In the genomic region with DNA sequence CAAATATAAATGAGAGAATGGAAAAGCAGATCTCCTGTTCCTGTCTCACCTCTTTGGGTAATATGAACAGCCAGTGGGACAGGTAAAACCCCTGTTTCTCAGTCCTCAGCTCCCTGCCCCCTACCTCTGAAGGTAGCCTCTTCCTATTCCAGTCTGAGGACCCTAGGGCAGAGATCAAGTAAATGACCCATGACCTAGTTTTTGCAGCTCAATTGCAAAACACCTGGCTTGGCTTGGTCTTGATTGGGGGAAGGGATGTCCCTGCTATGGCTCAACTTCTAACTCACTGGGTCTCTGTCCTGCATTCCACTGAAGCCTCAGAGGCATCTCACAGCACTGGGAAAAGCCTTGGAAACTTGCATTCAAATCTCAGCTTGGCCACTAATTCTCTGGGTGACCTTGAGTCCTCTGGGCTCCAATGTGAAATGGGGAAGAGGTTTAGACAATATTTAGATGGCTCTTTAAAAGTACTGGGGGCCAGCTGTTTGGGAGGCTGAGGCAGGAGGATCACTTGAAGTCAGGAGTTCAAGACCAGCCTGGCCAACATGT, we compare ENCODE assay signal across 1 cellular context.
TF ChIP-seq lines count a peak whose summit lies in the region.

No MANE protein-coding gene starts in this region.

TF ChIP-seq in HepG2, 621 proteins besides CTCF, POLR2A, EP300 and RAD21 (continued from another document and continues in another):
- TF ChIP-seq, protein P1, sequence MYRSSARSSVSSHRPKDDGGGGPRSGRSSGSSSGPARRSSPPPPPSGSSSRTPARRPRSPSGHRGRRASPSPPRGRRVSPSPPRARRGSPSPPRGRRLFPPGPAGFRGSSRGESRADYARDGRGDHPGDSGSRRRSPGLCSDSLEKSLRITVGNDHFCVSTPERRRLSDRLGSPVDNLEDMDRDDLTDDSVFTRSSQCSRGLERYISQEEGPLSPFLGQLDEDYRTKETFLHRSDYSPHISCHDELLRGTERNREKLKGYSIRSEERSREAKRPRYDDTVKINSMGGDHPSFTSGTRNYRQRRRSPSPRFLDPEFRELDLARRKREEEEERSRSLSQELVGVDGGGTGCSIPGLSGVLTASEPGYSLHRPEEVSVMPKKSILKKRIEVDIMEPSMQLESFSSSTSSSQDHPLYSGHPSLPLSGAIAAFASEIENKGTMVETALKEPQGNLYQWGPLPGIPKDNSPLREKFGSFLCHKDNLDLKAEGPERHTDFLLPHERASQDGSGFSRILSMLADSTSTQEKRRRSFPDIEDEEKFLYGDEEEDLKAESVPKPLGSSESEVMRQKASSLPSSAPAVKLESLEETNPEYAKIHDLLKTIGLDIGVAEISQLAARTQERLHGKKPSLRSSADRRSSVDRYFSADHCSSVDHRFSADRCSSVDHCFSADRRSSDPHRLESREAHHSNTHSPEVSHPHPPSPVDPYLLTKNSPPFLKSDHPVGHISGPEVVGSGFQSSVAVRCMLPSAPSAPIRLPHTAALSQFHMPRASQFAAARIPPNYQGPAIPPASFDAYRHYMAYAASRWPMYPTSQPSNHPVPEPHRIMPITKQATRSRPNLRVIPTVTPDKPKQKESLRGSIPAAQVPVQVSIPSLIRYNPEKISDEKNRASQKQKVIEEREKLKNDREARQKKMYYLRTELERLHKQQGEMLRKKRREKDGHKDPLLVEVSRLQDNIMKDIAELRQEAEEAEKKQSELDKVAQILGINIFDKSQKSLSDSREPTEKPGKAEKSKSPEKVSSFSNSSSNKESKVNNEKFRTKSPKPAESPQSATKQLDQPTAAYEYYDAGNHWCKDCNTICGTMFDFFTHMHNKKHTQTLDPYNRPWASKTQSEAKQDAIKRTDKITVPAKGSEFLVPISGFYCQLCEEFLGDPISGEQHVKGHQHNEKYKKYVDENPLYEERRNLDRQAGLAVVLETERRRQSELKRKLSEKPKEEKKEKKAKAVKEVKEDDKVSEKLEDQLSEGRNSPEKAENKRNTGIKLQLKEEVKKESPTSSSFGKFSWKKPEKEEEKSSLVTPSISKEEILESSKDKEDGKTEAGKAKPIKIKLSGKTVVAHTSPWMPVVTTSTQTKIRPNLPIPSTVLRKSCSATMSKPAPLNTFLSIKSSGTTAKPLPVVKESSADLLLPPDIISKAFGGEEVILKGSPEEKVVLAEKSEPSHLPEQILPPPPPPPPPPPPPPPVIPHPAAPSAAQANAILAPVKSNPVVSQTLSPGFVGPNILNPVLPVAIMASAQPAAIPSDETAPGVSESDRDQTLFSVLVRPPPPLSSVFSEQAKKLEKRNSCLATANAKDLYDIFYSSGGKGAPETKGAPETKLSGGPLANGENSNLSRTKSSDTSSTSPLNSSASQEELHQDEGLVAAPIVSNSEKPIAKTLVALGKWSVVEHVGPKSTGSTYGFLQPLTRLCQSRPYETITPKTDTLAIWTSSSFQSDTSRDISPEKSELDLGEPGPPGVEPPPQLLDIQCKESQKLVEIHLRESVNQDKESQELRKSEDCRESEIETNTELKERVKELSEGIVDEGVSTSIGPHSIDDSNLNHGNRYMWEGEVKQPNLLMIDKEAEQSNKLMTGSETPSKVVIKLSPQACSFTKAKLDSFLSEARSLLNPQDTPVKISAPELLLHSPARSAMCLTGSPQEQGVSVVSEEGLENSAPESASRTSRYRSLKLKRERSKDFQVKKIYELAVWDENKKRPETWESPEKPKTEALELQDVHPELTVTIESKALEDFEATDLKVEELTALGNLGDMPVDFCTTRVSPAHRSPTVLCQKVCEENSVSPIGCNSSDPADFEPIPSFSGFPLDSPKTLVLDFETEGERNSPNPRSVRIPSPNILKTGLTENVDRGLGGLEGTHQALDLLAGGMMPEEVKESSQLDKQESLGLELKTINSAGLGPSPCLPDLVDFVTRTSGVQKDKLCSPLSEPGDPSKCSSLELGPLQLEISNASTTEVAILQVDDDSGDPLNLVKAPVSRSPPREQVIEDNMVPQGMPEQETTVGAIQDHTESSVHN (CRISPR knock-in tag; IDR thresholded peaks at IDR 0.05) = peak; percentile 66; the same call in 1 of the 2 replicates
- no peak for TF ChIP-seq PAWR (CRISPR knock-in tag; IDR thresholded peaks at IDR 0.05; ENCODE audit: borderline replicate concordance)
- no peak for TF ChIP-seq ZNF879 (CRISPR knock-in tag; IDR thresholded peaks at IDR 0.05)
- TF ChIP-seq, protein P2, sequence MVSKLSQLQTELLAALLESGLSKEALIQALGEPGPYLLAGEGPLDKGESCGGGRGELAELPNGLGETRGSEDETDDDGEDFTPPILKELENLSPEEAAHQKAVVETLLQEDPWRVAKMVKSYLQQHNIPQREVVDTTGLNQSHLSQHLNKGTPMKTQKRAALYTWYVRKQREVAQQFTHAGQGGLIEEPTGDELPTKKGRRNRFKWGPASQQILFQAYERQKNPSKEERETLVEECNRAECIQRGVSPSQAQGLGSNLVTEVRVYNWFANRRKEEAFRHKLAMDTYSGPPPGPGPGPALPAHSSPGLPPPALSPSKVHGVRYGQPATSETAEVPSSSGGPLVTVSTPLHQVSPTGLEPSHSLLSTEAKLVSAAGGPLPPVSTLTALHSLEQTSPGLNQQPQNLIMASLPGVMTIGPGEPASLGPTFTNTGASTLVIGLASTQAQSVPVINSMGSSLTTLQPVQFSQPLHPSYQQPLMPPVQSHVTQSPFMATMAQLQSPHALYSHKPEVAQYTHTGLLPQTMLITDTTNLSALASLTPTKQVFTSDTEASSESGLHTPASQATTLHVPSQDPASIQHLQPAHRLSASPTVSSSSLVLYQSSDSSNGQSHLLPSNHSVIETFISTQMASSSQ (IDR thresholded peaks at IDR 0.05; ENCODE audit: low read depth) = no peak
- TF ChIP-seq, protein P2 (CRISPR knock-in tag; IDR thresholded peaks at IDR 0.05; ENCODE audit: borderline replicate concordance) = peak; percentile 30; the same call in 1 of the 2 replicates
- TF ChIP-seq JARID2 (CRISPR knock-in tag; IDR thresholded peaks at IDR 0.05; ENCODE audit: insufficient replicate concordance) = no peak
- no peak for TF ChIP-seq MAF1 (CRISPR knock-in tag; IDR thresholded peaks at IDR 0.05; ENCODE audit: borderline replicate concordance)
- no peak for TF ChIP-seq ATF1 (CRISPR knock-in tag; IDR thresholded peaks at IDR 0.05)
- TF ChIP-seq, protein P3, sequence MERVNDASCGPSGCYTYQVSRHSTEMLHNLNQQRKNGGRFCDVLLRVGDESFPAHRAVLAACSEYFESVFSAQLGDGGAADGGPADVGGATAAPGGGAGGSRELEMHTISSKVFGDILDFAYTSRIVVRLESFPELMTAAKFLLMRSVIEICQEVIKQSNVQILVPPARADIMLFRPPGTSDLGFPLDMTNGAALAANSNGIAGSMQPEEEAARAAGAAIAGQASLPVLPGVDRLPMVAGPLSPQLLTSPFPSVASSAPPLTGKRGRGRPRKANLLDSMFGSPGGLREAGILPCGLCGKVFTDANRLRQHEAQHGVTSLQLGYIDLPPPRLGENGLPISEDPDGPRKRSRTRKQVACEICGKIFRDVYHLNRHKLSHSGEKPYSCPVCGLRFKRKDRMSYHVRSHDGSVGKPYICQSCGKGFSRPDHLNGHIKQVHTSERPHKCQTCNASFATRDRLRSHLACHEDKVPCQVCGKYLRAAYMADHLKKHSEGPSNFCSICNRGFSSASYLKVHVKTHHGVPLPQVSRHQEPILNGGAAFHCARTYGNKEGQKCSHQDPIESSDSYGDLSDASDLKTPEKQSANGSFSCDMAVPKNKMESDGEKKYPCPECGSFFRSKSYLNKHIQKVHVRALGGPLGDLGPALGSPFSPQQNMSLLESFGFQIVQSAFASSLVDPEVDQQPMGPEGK (CRISPR knock-in tag; IDR thresholded peaks at IDR 0.05) = peak; percentile 44
- no peak for TF ChIP-seq FOXA1 (IDR thresholded peaks at IDR 0.05)
- no peak for TF ChIP-seq FOXA1 (CRISPR knock-in tag; IDR thresholded peaks at IDR 0.05)
- TF ChIP-seq PITX1 (CRISPR knock-in tag; IDR thresholded peaks at IDR 0.05) = peak; percentile 54; the same call in 1 of the 2 replicates
- TF ChIP-seq TBX2 (CRISPR knock-in tag; IDR thresholded peaks at IDR 0.05; ENCODE audit: borderline replicate concordance) = peak; percentile 53; the same call in 1 of the 2 replicates
- TF ChIP-seq ZNF225 (CRISPR knock-in tag; IDR thresholded peaks at IDR 0.05) = no peak
- TF ChIP-seq, protein P4, sequence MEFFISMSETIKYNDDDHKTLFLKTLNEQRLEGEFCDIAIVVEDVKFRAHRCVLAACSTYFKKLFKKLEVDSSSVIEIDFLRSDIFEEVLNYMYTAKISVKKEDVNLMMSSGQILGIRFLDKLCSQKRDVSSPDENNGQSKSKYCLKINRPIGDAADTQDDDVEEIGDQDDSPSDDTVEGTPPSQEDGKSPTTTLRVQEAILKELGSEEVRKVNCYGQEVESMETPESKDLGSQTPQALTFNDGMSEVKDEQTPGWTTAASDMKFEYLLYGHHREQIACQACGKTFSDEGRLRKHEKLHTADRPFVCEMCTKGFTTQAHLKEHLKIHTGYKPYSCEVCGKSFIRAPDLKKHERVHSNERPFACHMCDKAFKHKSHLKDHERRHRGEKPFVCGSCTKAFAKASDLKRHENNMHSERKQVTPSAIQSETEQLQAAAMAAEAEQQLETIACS (CRISPR knock-in tag; IDR thresholded peaks at IDR 0.05) = no peak
- TF ChIP-seq ZNF547 (CRISPR knock-in tag; IDR thresholded peaks at IDR 0.05) = no peak
- TF ChIP-seq ZNF354B (CRISPR knock-in tag; IDR thresholded peaks at IDR 0.05) = no peak
- TF ChIP-seq SP5 (CRISPR knock-in tag; IDR thresholded peaks at IDR 0.05; ENCODE audit: borderline replicate concordance, low read depth) = peak; percentile 42; the same call in 1 of the 2 replicates
- TF ChIP-seq, protein P5, sequence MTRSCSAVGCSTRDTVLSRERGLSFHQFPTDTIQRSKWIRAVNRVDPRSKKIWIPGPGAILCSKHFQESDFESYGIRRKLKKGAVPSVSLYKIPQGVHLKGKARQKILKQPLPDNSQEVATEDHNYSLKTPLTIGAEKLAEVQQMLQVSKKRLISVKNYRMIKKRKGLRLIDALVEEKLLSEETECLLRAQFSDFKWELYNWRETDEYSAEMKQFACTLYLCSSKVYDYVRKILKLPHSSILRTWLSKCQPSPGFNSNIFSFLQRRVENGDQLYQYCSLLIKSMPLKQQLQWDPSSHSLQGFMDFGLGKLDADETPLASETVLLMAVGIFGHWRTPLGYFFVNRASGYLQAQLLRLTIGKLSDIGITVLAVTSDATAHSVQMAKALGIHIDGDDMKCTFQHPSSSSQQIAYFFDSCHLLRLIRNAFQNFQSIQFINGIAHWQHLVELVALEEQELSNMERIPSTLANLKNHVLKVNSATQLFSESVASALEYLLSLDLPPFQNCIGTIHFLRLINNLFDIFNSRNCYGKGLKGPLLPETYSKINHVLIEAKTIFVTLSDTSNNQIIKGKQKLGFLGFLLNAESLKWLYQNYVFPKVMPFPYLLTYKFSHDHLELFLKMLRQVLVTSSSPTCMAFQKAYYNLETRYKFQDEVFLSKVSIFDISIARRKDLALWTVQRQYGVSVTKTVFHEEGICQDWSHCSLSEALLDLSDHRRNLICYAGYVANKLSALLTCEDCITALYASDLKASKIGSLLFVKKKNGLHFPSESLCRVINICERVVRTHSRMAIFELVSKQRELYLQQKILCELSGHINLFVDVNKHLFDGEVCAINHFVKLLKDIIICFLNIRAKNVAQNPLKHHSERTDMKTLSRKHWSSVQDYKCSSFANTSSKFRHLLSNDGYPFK (CRISPR knock-in tag; IDR thresholded peaks at IDR 0.05; ENCODE audit: borderline replicate concordance) = no peak
- TF ChIP-seq, protein P6, sequence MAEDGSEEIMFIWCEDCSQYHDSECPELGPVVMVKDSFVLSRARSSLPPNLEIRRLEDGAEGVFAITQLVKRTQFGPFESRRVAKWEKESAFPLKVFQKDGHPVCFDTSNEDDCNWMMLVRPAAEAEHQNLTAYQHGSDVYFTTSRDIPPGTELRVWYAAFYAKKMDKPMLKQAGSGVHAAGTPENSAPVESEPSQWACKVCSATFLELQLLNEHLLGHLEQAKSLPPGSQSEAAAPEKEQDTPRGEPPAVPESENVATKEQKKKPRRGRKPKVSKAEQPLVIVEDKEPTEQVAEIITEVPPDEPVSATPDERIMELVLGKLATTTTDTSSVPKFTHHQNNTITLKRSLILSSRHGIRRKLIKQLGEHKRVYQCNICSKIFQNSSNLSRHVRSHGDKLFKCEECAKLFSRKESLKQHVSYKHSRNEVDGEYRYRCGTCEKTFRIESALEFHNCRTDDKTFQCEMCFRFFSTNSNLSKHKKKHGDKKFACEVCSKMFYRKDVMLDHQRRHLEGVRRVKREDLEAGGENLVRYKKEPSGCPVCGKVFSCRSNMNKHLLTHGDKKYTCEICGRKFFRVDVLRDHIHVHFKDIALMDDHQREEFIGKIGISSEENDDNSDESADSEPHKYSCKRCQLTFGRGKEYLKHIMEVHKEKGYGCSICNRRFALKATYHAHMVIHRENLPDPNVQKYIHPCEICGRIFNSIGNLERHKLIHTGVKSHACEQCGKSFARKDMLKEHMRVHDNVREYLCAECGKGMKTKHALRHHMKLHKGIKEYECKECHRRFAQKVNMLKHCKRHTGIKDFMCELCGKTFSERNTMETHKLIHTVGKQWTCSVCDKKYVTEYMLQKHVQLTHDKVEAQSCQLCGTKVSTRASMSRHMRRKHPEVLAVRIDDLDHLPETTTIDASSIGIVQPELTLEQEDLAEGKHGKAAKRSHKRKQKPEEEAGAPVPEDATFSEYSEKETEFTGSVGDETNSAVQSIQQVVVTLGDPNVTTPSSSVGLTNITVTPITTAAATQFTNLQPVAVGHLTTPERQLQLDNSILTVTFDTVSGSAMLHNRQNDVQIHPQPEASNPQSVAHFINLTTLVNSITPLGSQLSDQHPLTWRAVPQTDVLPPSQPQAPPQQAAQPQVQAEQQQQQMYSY (CRISPR knock-in tag; IDR thresholded peaks at IDR 0.05) = no peak
- TF ChIP-seq, protein P7, sequence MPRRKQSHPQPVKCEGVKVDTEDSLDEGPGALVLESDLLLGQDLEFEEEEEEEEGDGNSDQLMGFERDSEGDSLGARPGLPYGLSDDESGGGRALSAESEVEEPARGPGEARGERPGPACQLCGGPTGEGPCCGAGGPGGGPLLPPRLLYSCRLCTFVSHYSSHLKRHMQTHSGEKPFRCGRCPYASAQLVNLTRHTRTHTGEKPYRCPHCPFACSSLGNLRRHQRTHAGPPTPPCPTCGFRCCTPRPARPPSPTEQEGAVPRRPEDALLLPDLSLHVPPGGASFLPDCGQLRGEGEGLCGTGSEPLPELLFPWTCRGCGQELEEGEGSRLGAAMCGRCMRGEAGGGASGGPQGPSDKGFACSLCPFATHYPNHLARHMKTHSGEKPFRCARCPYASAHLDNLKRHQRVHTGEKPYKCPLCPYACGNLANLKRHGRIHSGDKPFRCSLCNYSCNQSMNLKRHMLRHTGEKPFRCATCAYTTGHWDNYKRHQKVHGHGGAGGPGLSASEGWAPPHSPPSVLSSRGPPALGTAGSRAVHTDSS (CRISPR knock-in tag; conservative IDR thresholded peaks at IDR 0.05) = no peak
- TF ChIP-seq RCOR2 (CRISPR knock-in tag; IDR thresholded peaks at IDR 0.05) = peak; percentile 69
